ENCODE assay signal across 1 cellular context in genomic region chr7:127879436-127879835, GRCh38.
TF ChIP-seq lines count a peak whose summit lies in the region.

No MANE protein-coding gene starts in this region.

TF ChIP-seq in GM23338, 12 proteins besides CTCF, POLR2A, EP300 and RAD21 (continued from another document):
- no peak for TF ChIP-seq ZNF462 (CRISPR knock-in tag; IDR thresholded peaks at IDR 0.05)
- no peak for TF ChIP-seq CREB1 (CRISPR knock-in tag; IDR thresholded peaks at IDR 0.05; ENCODE audit: low read depth)
- no peak for TF ChIP-seq ETS1 (IDR thresholded peaks at IDR 0.05)
- TF ChIP-seq STAT1 (IDR thresholded peaks at IDR 0.05; ENCODE audit: unreplicated experiment): no peak
- no peak for TF ChIP-seq REST (IDR thresholded peaks at IDR 0.05; ENCODE audit: unreplicated experiment)
